1 cellular context compared by ENCODE assay signal in the genomic region with DNA sequence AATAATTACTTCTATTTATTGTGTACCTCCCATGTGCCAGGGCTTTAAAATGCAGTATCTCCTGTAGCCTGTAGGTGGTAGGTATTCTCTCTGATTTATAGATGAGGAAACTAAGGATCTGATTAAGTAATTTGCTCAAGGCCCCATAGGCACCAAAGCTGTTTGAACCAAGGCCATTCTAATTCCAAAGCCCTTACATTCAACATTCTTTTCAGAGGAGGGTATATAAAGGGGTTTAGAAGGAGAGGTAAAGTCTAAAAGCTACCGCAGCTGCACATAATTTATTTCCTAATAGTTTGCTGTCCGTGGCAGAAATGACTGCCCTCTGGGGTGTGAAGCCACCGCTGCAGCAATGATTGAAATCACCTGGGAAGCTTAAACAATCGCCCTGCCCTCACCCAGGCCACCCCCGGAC.
TF ChIP-seq lines count a peak whose summit lies in the region.

No MANE protein-coding gene starts in this region.

TF ChIP-seq in SK-N-SH treated with all-trans-retinoic acid at 6 μM for 48 hours, 23 proteins besides CTCF, POLR2A, EP300 and RAD21 (continued from another document):
- TF ChIP-seq, protein P1, sequence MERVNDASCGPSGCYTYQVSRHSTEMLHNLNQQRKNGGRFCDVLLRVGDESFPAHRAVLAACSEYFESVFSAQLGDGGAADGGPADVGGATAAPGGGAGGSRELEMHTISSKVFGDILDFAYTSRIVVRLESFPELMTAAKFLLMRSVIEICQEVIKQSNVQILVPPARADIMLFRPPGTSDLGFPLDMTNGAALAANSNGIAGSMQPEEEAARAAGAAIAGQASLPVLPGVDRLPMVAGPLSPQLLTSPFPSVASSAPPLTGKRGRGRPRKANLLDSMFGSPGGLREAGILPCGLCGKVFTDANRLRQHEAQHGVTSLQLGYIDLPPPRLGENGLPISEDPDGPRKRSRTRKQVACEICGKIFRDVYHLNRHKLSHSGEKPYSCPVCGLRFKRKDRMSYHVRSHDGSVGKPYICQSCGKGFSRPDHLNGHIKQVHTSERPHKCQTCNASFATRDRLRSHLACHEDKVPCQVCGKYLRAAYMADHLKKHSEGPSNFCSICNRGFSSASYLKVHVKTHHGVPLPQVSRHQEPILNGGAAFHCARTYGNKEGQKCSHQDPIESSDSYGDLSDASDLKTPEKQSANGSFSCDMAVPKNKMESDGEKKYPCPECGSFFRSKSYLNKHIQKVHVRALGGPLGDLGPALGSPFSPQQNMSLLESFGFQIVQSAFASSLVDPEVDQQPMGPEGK (CRISPR knock-in tag; IDR thresholded peaks at IDR 0.05; ENCODE audit: borderline replicate concordance): no peak
